ENCODE assay signal across 7 cellular contexts in genomic region chr22:30695351-30695762, GRCh38. TPM values are rescaled to one million over a fixed set of nuclear protein-coding genes. Genes with fewer than 3 reads are reported as not detected.
DNase-seq lines count a peak whose midpoint lies in the region; ATAC-seq, FAIRE-seq and TF ChIP-seq lines count a peak whose summit lies in the region.

No MANE protein-coding gene starts in this region.

- H3K27me3 Mint-ChIP-seq in stimulated activated memory B cell treated with anti-CD40 and anti-IgM and Interleukin-4, amounts not matched to agents 10 μg/mL and 1 μg/mL and 100 μg/mL, for 72 hours = peaks cover 14% of the 10 kb centered on the region

- no peak for TF ChIP-seq POLR2A in GM12878 (IDR thresholded peaks at IDR 0.05; ENCODE audit: low read depth, low read length)

- no peak for ATAC-seq in GM12878
- ATAC-seq in stimulated activated memory B cell treated with anti-CD40 and anti-IgM and Interleukin-4, amounts not matched to agents 10 μg/mL and 1 μg/mL and 100 μg/mL, for 72 hours = no peak

- H3K27ac Mint-ChIP-seq in stimulated activated memory B cell treated with anti-CD40 and anti-IgM and Interleukin-4, amounts not matched to agents 10 μg/mL and 1 μg/mL and 100 μg/mL, for 72 hours = no peak overlapping the region

- H3K9me3 ChIP-seq in HUES64 (ENCODE audit: insufficient read depth, low read depth, low read length) = no peaks in the 10 kb centered on the region
- H3K9me3 ChIP-seq in GM12878 (replicated peaks; ENCODE audit: control insufficient read depth, insufficient read depth, low read length) = no peaks in the 10 kb centered on the region
- H3K9me3 ChIP-seq in kidney (ENCODE audit: control insufficient read depth in 1 of 2, low read length in 2 of 2) = no peaks in the 10 kb centered on the region

- peaks cover 3% of the 10 kb centered on the region; the same call in 1 of the 2 replicates for H3K4me1 ChIP-seq in HUES64 (ENCODE audit: insufficient read depth, low read length)
- no peaks in the 10 kb centered on the region; the same call in 1 of the 2 replicates for H3K4me1 ChIP-seq in GM12878 (ENCODE audit: control insufficient read depth, insufficient read depth, low read length)
- peaks cover 0 to 11% of the 10 kb centered on the region in 2 donors for H3K4me1 ChIP-seq in kidney (ENCODE audit: control insufficient read depth in 1 of 2, insufficient read depth in 1 of 2, low read depth in 1 of 2, low read length in 2 of 2)

- no peak overlapping the region for H2AFZ ChIP-seq in GM12878 (ENCODE audit: control insufficient read depth, low read depth, low read length)

- TF ChIP-seq CTCF in GM12878 (IDR thresholded peaks at IDR 0.05 in 2 of 3, conservative IDR thresholded peaks at IDR 0.05 in 1 of 3; ENCODE audit: control insufficient read depth in 2 of 3, extremely low read depth in 1 of 3, insufficient read depth in 1 of 3, low read depth in 3 of 3, low read length in 3 of 3) (no peak), kidney (IDR thresholded peaks at IDR 0.05; ENCODE audit: borderline replicate concordance, extremely low read depth, insufficient read depth) (no peak), GM10248 (IDR thresholded peaks at IDR 0.05; ENCODE audit: control extremely low read depth, extremely low read depth, low read depth, missing control alignments) (no peak)

- H3K9ac ChIP-seq in HUES64 (ENCODE audit: low read depth, low read length) (peak overlapping the region; percentile 53; the same call in 1 of the 2 replicates), GM12878 (ENCODE audit: control insufficient read depth, insufficient read depth, low read length) (no peak overlapping the region; the same call in 1 of the 2 replicates), kidney (ENCODE audit: low read length in 2 of 2) (peak overlapping the region; percentile 4 to 77)

- CTCF ChIA-PET in GM12878 (lab: Yijun Ruan, JAX) (interaction anchor here (1.2 to 2.0 kb wide), 2 partner anchors 35 to 60 kb away, joined by 3 to 7 read pairs; no protein-coding TSS in a partner anchor), GM10248 (lab: Yijun Ruan, JAX) (interaction anchor here (0.6 to 1.7 kb wide), 3 partner anchors 10 to 16 kb away, joined by 3 to 4 read pairs (median 4); no protein-coding TSS in a partner anchor)

- peaks cover 28% of the 10 kb centered on the region for H3K27me3 ChIP-seq in HUES64 (ENCODE audit: insufficient read depth, low read length)
- H3K27me3 ChIP-seq in GM12878 (replicated peaks in 1 of 2; ENCODE audit: control insufficient read depth in 2 of 2, insufficient read depth in 2 of 2, low read length in 1 of 2) = no peaks in the 10 kb centered on the region; a peak in 1 of 4 replicates

- H3K79me2 ChIP-seq in GM12878 (ENCODE audit: control insufficient read depth, insufficient read depth, low read length) = no peaks in the 10 kb centered on the region

- peaks cover 6% of the 10 kb centered on the region for H3K4me1 Mint-ChIP-seq in stimulated activated memory B cell treated with anti-CD40 and anti-IgM and Interleukin-4, amounts not matched to agents 10 μg/mL and 1 μg/mL and 100 μg/mL, for 72 hours

- no peak for TF ChIP-seq RAD21 in GM12878 (IDR thresholded peaks at IDR 0.05; ENCODE audit: insufficient read depth, low read depth, low read length)

- RAD21 ChIA-PET in GM12878 (lab: Charles Lee; ENCODE audit: unreplicated experiment) = interaction anchor here (1.2 kb wide), 1 partner anchor 61 kb away, joined by 4 read pairs; no protein-coding TSS in a partner anchor

- H3K27ac ChIP-seq in HUES64 (ENCODE audit: low read depth, low read length) (no peak overlapping the region), GM12878 (ENCODE audit: control insufficient read depth, insufficient read depth) (no peak overlapping the region), kidney (ENCODE audit: low read depth in 2 of 2, low read length in 2 of 2) (no peak overlapping the region)

- WGBS in HUES64 = 68% methylated on average over 15 of the region's 15 CpGs
- WGBS in GM12878 (ENCODE audit: insufficient coverage, insufficient replicate concordance, low lambda C conversion rate, missing lambda C conversion rate) = 84% methylated on average over 15 of the region's 15 CpGs

- H3K9me3 Mint-ChIP-seq in stimulated activated memory B cell treated with anti-CD40 and anti-IgM and Interleukin-4, amounts not matched to agents 10 μg/mL and 1 μg/mL and 100 μg/mL, for 72 hours = no peaks in the 10 kb centered on the region

- H3K4me2 ChIP-seq in GM12878 (ENCODE audit: control insufficient read depth, insufficient read depth) = peak overlapping the region; percentile 85

- POLR2A ChIA-PET in GM12878 (lab: Charles Lee) (no interaction called here), GM10248 (lab: Yijun Ruan, JAX) (no interaction called here)

- FAIRE-seq in GM12878 (lab: Jason Lieb, UNC) = no peak
- no peak for FAIRE-seq in kidney (lab: Jason Lieb, UNC)

- peak overlapping the region; percentile 85 for H3K4me3 ChIP-seq in HUES64 (ENCODE audit: low read length)
- 0 out of 2 replicates have a peak overlapping the region, but pooled peaks have one; percentile 47 for H3K4me3 ChIP-seq in GM12878
- H3K4me3 ChIP-seq in kidney (ENCODE audit: low read length in 2 of 2) = peak overlapping the region; percentile 43 to 69

- peak overlapping the region; percentile 50 for H3K4me3 Mint-ChIP-seq in stimulated activated memory B cell treated with anti-CD40 and anti-IgM and Interleukin-4, amounts not matched to agents 10 μg/mL and 1 μg/mL and 100 μg/mL, for 72 hours

- SMC1A ChIA-PET in GM12878 (lab: Charles Lee; ENCODE audit: uncharacterized antibody, unreplicated experiment) = interaction anchor here (1.2 to 1.5 kb wide), 3 partner anchors 9 to 61 kb away, joined by 3 to 8 read pairs (median 6); no protein-coding TSS in a partner anchor

- no TSS peak for BruUV-seq in GM12878 (replicated peaks; lab: Mats Ljungman, UMichigan)

- TF ChIP-seq EP300 in GM12878 (IDR thresholded peaks at IDR 0.05; ENCODE audit: borderline replicate concordance in 1 of 2, control insufficient read depth in 1 of 2, low read depth in 2 of 2, low read length in 2 of 2) = no peak

- no peaks in the 10 kb centered on the region for H4K20me1 ChIP-seq in GM12878 (ENCODE audit: control insufficient read depth, insufficient read depth)

- no peaks in the 10 kb centered on the region for H3K36me3 Mint-ChIP-seq in stimulated activated memory B cell treated with anti-CD40 and anti-IgM and Interleukin-4, amounts not matched to agents 10 μg/mL and 1 μg/mL and 100 μg/mL, for 72 hours

- no peaks in the 10 kb centered on the region for H3K36me3 ChIP-seq in HUES64 (ENCODE audit: insufficient read depth, low read length)
- no peaks in the 10 kb centered on the region for H3K36me3 ChIP-seq in GM12878 (ENCODE audit: control insufficient read depth in 2 of 2, insufficient read depth in 2 of 2, low read length in 1 of 2)
- no peaks in the 10 kb centered on the region for H3K36me3 ChIP-seq in kidney (ENCODE audit: control insufficient read depth in 1 of 2, insufficient read depth in 2 of 2, low read length in 2 of 2)

- intact Hi-C loops in GM12878 (cut with micrococcal nuclease; ENCODE audit: unreplicated experiment) (no loop called here), kidney (cut with DNase I) (no loop called here)

- in situ Hi-C loops in GM12878 (cut with MboI) = no loop called here

- DNase-seq in GM12878 (ENCODE audit: low read depth, low spot score) = no peak
- no peak for DNase-seq in kidney
- DNase-seq in GM10248 (ENCODE audit: extremely low spot score) = no peak
- no peak for DNase-seq in glomerular visceral epithelial cell (ENCODE audit: extremely low spot score)
- no peak for DNase-seq in activated gamma-delta T cell (lab: John Stamatoyannopoulos, UW)

RNA-seq across cellular contexts. Expression of gene OSBP2, which starts 0.7 kb away (rescaled TPM):
- 1.7 TPM for polyA plus RNA-seq in HUES64 (2013, experiment 1 of 2)
- 2.3 TPM for polyA plus RNA-seq in HUES64 (2013, experiment 2 of 2)
- 3.7 and 5.0 TPM in 2 replicates for total RNA-seq in GM12878 (2013; cell fraction: nucleolus; rRNA removed)
- total RNA-seq in GM12878 (2014; rRNA removed) (5.0 and 5.8 TPM in 2 replicates), GM12878 (2014; rRNA removed; fragmentation: Illumina TruSeq; extraction: Trizol) (3.4 and 3.5 TPM in 2 replicates), GM12878 (2021) (7.3 and 7.7 TPM in 2 replicates), kidney (4.0 TPM)
- 0.49 TPM for polyA plus RNA-seq in GM12878 (2011; ENCODE audit: low read depth)
- polyA plus RNA-seq in GM12878 (2011; rRNA removed) (0.39 and 0.77 TPM in 2 replicates), GM12878 (2014; fragmentation: Illumina TruSeq; extraction: Trizol) (2.8 and 4.5 TPM in 2 replicates), GM12878 (2014; fragmentation: Nextera tagmentation; extraction: Ambion mirVana) (under 1 TPM; 0.11 to 0.26 TPM), GM12878 (2014; rRNA removed) (5.0 and 5.7 TPM in 2 replicates), GM12878 (2016; fragmentation: Nextera tagmentation; extraction: Ambion mirVana) (1 to 10 TPM; 3.5 to 3.7 TPM), kidney (ENCODE audit: insufficient read depth, low read depth, low replicate concordance) (3.4 TPM)
- 0.46 and 0.74 TPM in 2 replicates for polyA plus RNA-seq in GM12878 (2011; cell fraction: cytosol; rRNA removed)
- polyA plus RNA-seq in GM12878 (2011; cell fraction: nucleus; rRNA removed) = 1.1 and 1.2 TPM in 2 replicates
- polyA plus RNA-seq in GM12878 (2012) = 0.91 and 1.3 TPM in 2 replicates
- 0.77 and 1.2 TPM in 2 replicates for polyA minus RNA-seq in GM12878 (2011; rRNA and poly(A)+ RNA removed)
- polyA minus RNA-seq in GM12878 (2011; cell fraction: cytosol; rRNA and poly(A)+ RNA removed) = 2.0 and 2.1 TPM in 2 replicates
- polyA minus RNA-seq in GM12878 (2011; cell fraction: nucleus; rRNA and poly(A)+ RNA removed) = 0.85 and 1.7 TPM in 2 replicates

RNA-seq across cellular contexts. Expression of gene DUSP18, which starts 27.7 kb away (rescaled TPM):
- 1.1 TPM for polyA plus RNA-seq in HUES64 (2013, experiment 1 of 2)
- 2.2 TPM for polyA plus RNA-seq in HUES64 (2013, experiment 2 of 2)
- total RNA-seq in GM12878 (2013; cell fraction: nucleolus; rRNA removed) = 15.8 and 16.5 TPM in 2 replicates
- 4.9 and 8.2 TPM in 2 replicates for total RNA-seq in GM12878 (2014; rRNA removed)
- total RNA-seq in GM12878 (2014; rRNA removed; fragmentation: Illumina TruSeq; extraction: Trizol) = 5.5 TPM in 2 replicates
- total RNA-seq in GM12878 (2021) = 7.0 and 7.2 TPM in 2 replicates
- 3.0 TPM for polyA plus RNA-seq in GM12878 (2011; ENCODE audit: low read depth)
- 7.4 and 11.3 TPM in 2 replicates for polyA plus RNA-seq in GM12878 (2011; rRNA removed)
- 22.0 TPM in 2 replicates for polyA plus RNA-seq in GM12878 (2011; cell fraction: cytosol; rRNA removed)
- 8.9 and 10.6 TPM in 2 replicates for polyA plus RNA-seq in GM12878 (2011; cell fraction: nucleus; rRNA removed)
- 3.1 and 3.6 TPM in 2 replicates for polyA plus RNA-seq in GM12878 (2012)
- 7.1 and 7.2 TPM in 2 replicates for polyA plus RNA-seq in GM12878 (2014; fragmentation: Illumina TruSeq; extraction: Trizol)
- 1 to 10 TPM; 1.9 to 2.5 TPM for polyA plus RNA-seq in GM12878 (2014; fragmentation: Nextera tagmentation; extraction: Ambion mirVana)
- 7.5 and 8.9 TPM in 2 replicates for polyA plus RNA-seq in GM12878 (2014; rRNA removed)
- polyA plus RNA-seq in GM12878 (2016; fragmentation: Nextera tagmentation; extraction: Ambion mirVana) = 10 to 100 TPM; 10.9 to 11.9 TPM
- 20.3 and 21.1 TPM in 2 replicates for polyA minus RNA-seq in GM12878 (2011; rRNA and poly(A)+ RNA removed)
- polyA minus RNA-seq in GM12878 (2011; cell fraction: cytosol; rRNA and poly(A)+ RNA removed) = 5.1 and 6.4 TPM in 2 replicates
- polyA minus RNA-seq in GM12878 (2011; cell fraction: nucleus; rRNA and poly(A)+ RNA removed) = 5.9 and 11.1 TPM in 2 replicates
- total RNA-seq in kidney = 14.0 TPM
- polyA plus RNA-seq in kidney (ENCODE audit: insufficient read depth, low read depth, low replicate concordance) = 3.6 TPM

RNA-seq across cellular contexts. Expression of gene SLC35E4, which starts 59.8 kb away (rescaled TPM):
- polyA plus RNA-seq in HUES64 (2013, experiment 1 of 2) = 3.3 TPM
- 2.6 TPM for polyA plus RNA-seq in HUES64 (2013, experiment 2 of 2)
- 10.7 and 12.3 TPM in 2 replicates for total RNA-seq in GM12878 (2013; cell fraction: nucleolus; rRNA removed)
- 5.3 and 5.7 TPM in 2 replicates for total RNA-seq in GM12878 (2014; rRNA removed)
- 1.0 and 1.3 TPM in 2 replicates for total RNA-seq in GM12878 (2014; rRNA removed; fragmentation: Illumina TruSeq; extraction: Trizol)
- total RNA-seq in GM12878 (2021) = 3.8 and 5.1 TPM in 2 replicates
- 0.22 TPM for polyA plus RNA-seq in GM12878 (2011; ENCODE audit: low read depth)
- polyA plus RNA-seq in GM12878 (2011; rRNA removed) = 1.3 and 2.5 TPM in 2 replicates
- polyA plus RNA-seq in GM12878 (2011; cell fraction: cytosol; rRNA removed) = 3.1 and 5.3 TPM in 2 replicates
- 2.5 and 4.2 TPM in 2 replicates for polyA plus RNA-seq in GM12878 (2011; cell fraction: nucleus; rRNA removed)
- polyA plus RNA-seq in GM12878 (2012) = 0.84 and 1.1 TPM in 2 replicates
- polyA plus RNA-seq in GM12878 (2014; fragmentation: Illumina TruSeq; extraction: Trizol) = 0.10 and 0.66 TPM in 2 replicates
- polyA plus RNA-seq in GM12878 (2014; fragmentation: Nextera tagmentation; extraction: Ambion mirVana) = under 1 TPM in 1 of 2 experiments, not detected in 1; 0.16 TPM
- polyA plus RNA-seq in GM12878 (2014; rRNA removed) = 3.2 and 3.3 TPM in 2 replicates
- 1 to 10 TPM; 2.9 to 3.9 TPM for polyA plus RNA-seq in GM12878 (2016; fragmentation: Nextera tagmentation; extraction: Ambion mirVana)
- 2.7 and 5.3 TPM in 2 replicates for polyA minus RNA-seq in GM12878 (2011; rRNA and poly(A)+ RNA removed)
- 1.3 and 2.4 TPM in 2 replicates for polyA minus RNA-seq in GM12878 (2011; cell fraction: cytosol; rRNA and poly(A)+ RNA removed)
- polyA minus RNA-seq in GM12878 (2011; cell fraction: nucleus; rRNA and poly(A)+ RNA removed) = 3.7 and 5.5 TPM in 2 replicates
- total RNA-seq in kidney = 3.2 TPM
- 1.8 TPM for polyA plus RNA-seq in kidney (ENCODE audit: insufficient read depth, low read depth, low replicate concordance)
